22 cellular contexts compared by ENCODE assay signal in genomic region chr7:97138830-97139229, GRCh38.
"Had no signal": no experiment of that assay in that cellular context is flagged by ENCODE, and none has a peak within 500 bp of the region (broad histone marks: within the 10 kb centered on the region; RNA-seq: fewer than 3 reads in every experiment).

No MANE protein-coding gene starts in this region.

- H3K27ac Mint-ChIP-seq: mesothelial cell of epicardium had no signal

- DNase-seq: dermis blood vessel endothelial cell; dorsolateral prefrontal cortex; effector CD4-positive, alpha-beta T cell; effector memory CD4-positive, alpha-beta T cell; erythroblast; esophagus squamous epithelium; foreskin fibroblast; foreskin melanocyte; gastrocnemius medialis; heart left ventricle; hypothalamus; left cardiac atrium; left lung; left ventricle myocardium superior; lower lobe of right lung; mesenchymal stem cell; mucosa of descending colon had no signal

- H2AFZ ChIP-seq: hepatocyte had no signal

- H3K4me2 ChIP-seq: hepatocyte had no signal

- H3K27me3 ChIP-seq: dorsolateral prefrontal cortex, esophagus squamous epithelium, gastrocnemius medialis, heart left ventricle, hepatocyte, left lung had no signal

- H3K4me3 Mint-ChIP-seq: mesothelial cell of epicardium had no signal

- H3K4me1 ChIP-seq: esophagus squamous epithelium, heart left ventricle, left lung, lower lobe of right lung had no signal

- H3K4me3 ChIP-seq: coronary artery, dorsolateral prefrontal cortex, esophagus squamous epithelium, gastrocnemius medialis, heart left ventricle, hepatocyte, left lung, lower lobe of right lung, mucosa of descending colon had no signal

- ATAC-seq: esophagus mucosa, gastrocnemius medialis, heart left ventricle, left cardiac atrium, left lung, left ventricle myocardium superior, lower lobe of right lung, mucosa of descending colon had no signal

- H3K36me3 ChIP-seq: gastrocnemius medialis, lower lobe of right lung had no signal

- H3K27ac ChIP-seq: coronary artery, dorsolateral prefrontal cortex, epithelial cell of prostate, esophagus squamous epithelium, gastrocnemius medialis, heart left ventricle, hepatocyte, left lung, lower lobe of right lung had no signal

- H3K4me1 Mint-ChIP-seq: mesothelial cell of epicardium had no signal

- H3K9me3 ChIP-seq: gastrocnemius medialis had no signal
